Comparison of ENCODE assay signal across 10 cellular contexts in the genomic region with DNA sequence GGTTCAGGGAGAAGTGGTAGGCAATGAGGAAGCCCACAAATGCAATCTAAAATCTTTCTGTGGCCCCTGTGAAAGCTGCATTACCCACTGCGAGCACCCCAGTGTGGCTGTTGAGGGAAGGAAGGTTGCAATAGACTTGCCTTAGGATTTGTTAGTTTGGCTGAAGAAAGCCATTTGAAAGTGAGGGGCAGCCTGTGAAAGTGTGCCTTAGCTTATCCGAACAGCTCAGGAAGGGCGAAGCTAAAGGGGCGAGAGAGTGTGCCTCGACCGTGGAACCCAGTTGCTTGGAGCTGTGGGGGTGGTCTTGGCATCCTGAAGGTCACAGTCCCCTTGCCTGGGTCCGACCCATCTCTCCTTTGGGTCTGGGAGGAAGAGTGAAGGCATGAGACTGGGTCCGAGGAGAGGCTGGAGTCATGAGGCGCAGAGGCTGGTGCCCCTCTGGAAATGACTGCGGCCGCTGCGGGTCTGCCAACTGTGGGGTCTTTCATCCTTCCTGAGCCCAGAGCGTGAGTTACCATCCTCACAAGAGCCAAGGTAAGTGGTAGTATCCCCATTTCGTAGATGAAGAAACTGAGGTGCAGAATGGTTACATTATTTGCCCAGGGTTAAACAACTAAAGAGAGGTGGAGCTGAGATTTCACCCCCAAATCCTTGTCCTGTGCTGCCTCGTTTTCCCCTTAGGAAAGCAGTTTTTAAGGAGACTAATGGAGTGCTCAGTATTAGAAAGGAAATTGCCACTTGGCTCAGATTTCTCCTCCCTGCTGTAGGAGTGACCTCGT. TPM values are rescaled to one million over a fixed set of nuclear protein-coding genes. Genes with fewer than 3 reads are reported as not detected.
DNase-seq lines count a peak whose midpoint lies in the region; ATAC-seq and TF ChIP-seq lines count a peak whose summit lies in the region.
"Had no signal": no experiment of that assay in that cellular context is flagged by ENCODE, and none has a peak within 500 bp of the region (broad histone marks: within the 10 kb centered on the region; RNA-seq: fewer than 3 reads in every experiment).

No MANE protein-coding gene starts in this region.

- H3K9me3 Mint-ChIP-seq in GM23338 (no peaks in the 10 kb centered on the region), endothelial cell (ENCODE audit: unreplicated experiment) (no peaks in the 10 kb centered on the region)
- H3K9me3 Mint-ChIP-seq in activated T-helper 17 cell treated with anti-CD3 and anti-CD28 coated beads, Interleukin-2, amount 50 U/mL, for 72 hours, result no peaks in the 10 kb centered on the region
- H3K9me3 Mint-ChIP-seq in stimulated activated naive B cell treated with anti-CD40 and anti-IgM and Interleukin-4, amounts not matched to agents 10 μg/mL and 1 μg/mL and 100 μg/mL, for 72 hours, result no peaks in the 10 kb centered on the region

- H3K79me2 ChIP-seq in GM23338 (replicated peaks; ENCODE audit: insufficient read depth), result peaks cover 65% of the 10 kb centered on the region

- no peaks in the 10 kb centered on the region for H3K9me2 ChIP-seq in GM23338 (ENCODE audit: insufficient read depth)

- H3K27ac Mint-ChIP-seq in GM23338 (peak overlapping the region; percentile 72; the same call in 1 of the 2 replicates), endothelial cell (ENCODE audit: unreplicated experiment) (no peak overlapping the region)
- peak overlapping the region; percentile 97 for H3K27ac Mint-ChIP-seq in activated T-helper 17 cell treated with anti-CD3 and anti-CD28 coated beads, Interleukin-2, amount 50 U/mL, for 72 hours
- peak overlapping the region; percentile 97 for H3K27ac Mint-ChIP-seq in stimulated activated naive B cell treated with anti-CD40 and anti-IgM and Interleukin-4, amounts not matched to agents 10 μg/mL and 1 μg/mL and 100 μg/mL, for 72 hours

- no peaks in the 10 kb centered on the region for H3K36me3 Mint-ChIP-seq in GM23338 (ENCODE audit: low read depth)
- H3K36me3 Mint-ChIP-seq in activated T-helper 17 cell treated with anti-CD3 and anti-CD28 coated beads, Interleukin-2, amount 50 U/mL, for 72 hours (ENCODE audit: low read depth), result peaks cover 14% of the 10 kb centered on the region
- peaks cover 30 to 43% of the 10 kb centered on the region in 2 donors for H3K36me3 Mint-ChIP-seq in stimulated activated naive B cell treated with anti-CD40 and anti-IgM and Interleukin-4, amounts not matched to agents 10 μg/mL and 1 μg/mL and 100 μg/mL, for 72 hours
- peaks cover 7% of the 10 kb centered on the region for H3K36me3 Mint-ChIP-seq in endothelial cell (ENCODE audit: low read depth, unreplicated experiment)

- no peaks in the 10 kb centered on the region for H3K27me3 ChIP-seq in GM23338 (ENCODE audit: insufficient read depth)
- H3K27me3 ChIP-seq in layer of hippocampus (ENCODE audit: control insufficient read depth, insufficient read depth, low read length), result no peaks in the 10 kb centered on the region

- no peak for TF ChIP-seq CTCF in GM23338 (conservative IDR thresholded peaks at IDR 0.05; ENCODE audit: low read depth in 2 of 2)
- TF ChIP-seq CTCF in endothelial cell (IDR thresholded peaks at IDR 0.05; ENCODE audit: unreplicated experiment), result no peak

- ATAC-seq in GM23338 (no peak), GM19023 (IDR thresholded peaks at IDR 0.05; ENCODE audit: unreplicated experiment) (no peak), GM21723 (IDR thresholded peaks at IDR 0.05; ENCODE audit: unreplicated experiment) (no peak)
- ATAC-seq in activated T-helper 17 cell treated with anti-CD3 and anti-CD28 coated beads, Interleukin-2, amount 50 U/mL, for 72 hours (replicated peaks), result no peak
- no peak for ATAC-seq in stimulated activated naive B cell treated with anti-CD40 and anti-IgM and Interleukin-4, amounts not matched to agents 10 μg/mL and 1 μg/mL and 100 μg/mL, for 72 hours (replicated peaks)

- no peak overlapping the region for H3K4me3 ChIP-seq in GM23338

- peaks cover 2% of the 10 kb centered on the region; the same call in 1 of the 2 replicates for H3K4me1 ChIP-seq in GM23338 (ENCODE audit: insufficient read depth)

- H4K20me1 ChIP-seq in GM23338 (replicated peaks; ENCODE audit: insufficient read depth), result peaks cover 3% of the 10 kb centered on the region

- H3K4me2 ChIP-seq in GM23338, result no peak overlapping the region

- peaks cover 30% of the 10 kb centered on the region for H3K4me1 Mint-ChIP-seq in GM23338
- H3K4me1 Mint-ChIP-seq in activated T-helper 17 cell treated with anti-CD3 and anti-CD28 coated beads, Interleukin-2, amount 50 U/mL, for 72 hours, result peaks cover 42% of the 10 kb centered on the region
- H3K4me1 Mint-ChIP-seq in stimulated activated naive B cell treated with anti-CD40 and anti-IgM and Interleukin-4, amounts not matched to agents 10 μg/mL and 1 μg/mL and 100 μg/mL, for 72 hours, result peaks cover 39 to 71% of the 10 kb centered on the region in 2 donors
- H3K4me1 Mint-ChIP-seq in endothelial cell (ENCODE audit: unreplicated experiment), result peaks cover 4% of the 10 kb centered on the region

- H3K27me3 Mint-ChIP-seq in GM23338 (ENCODE audit: insufficient read depth, low read depth, poor library complexity) (peaks cover 10% of the 10 kb centered on the region), endothelial cell (ENCODE audit: unreplicated experiment) (peaks cover 2% of the 10 kb centered on the region)
- H3K27me3 Mint-ChIP-seq in activated T-helper 17 cell treated with anti-CD3 and anti-CD28 coated beads, Interleukin-2, amount 50 U/mL, for 72 hours, result no peaks in the 10 kb centered on the region
- no peaks in the 10 kb centered on the region for H3K27me3 Mint-ChIP-seq in stimulated activated naive B cell treated with anti-CD40 and anti-IgM and Interleukin-4, amounts not matched to agents 10 μg/mL and 1 μg/mL and 100 μg/mL, for 72 hours

- H3K27ac ChIP-seq in GM23338 (ENCODE audit: low read depth) (peak overlapping the region; percentile 32; the same call in 1 of the 2 replicates), layer of hippocampus (ENCODE audit: low read depth, low read length) (peak overlapping the region; percentile 64)

- H3K4me3 Mint-ChIP-seq in GM23338 (no peak overlapping the region), endothelial cell (ENCODE audit: unreplicated experiment) (no peak overlapping the region)
- H3K4me3 Mint-ChIP-seq in activated T-helper 17 cell treated with anti-CD3 and anti-CD28 coated beads, Interleukin-2, amount 50 U/mL, for 72 hours, result peak overlapping the region; percentile 84
- H3K4me3 Mint-ChIP-seq in stimulated activated naive B cell treated with anti-CD40 and anti-IgM and Interleukin-4, amounts not matched to agents 10 μg/mL and 1 μg/mL and 100 μg/mL, for 72 hours, result peak overlapping the region in 1 of 2 donors; percentile 50

- H3K36me3 ChIP-seq in GM23338 (ENCODE audit: insufficient read depth), result no peaks in the 10 kb centered on the region; the same call in 1 of the 2 replicates

- H3F3A ChIP-seq in GM23338 (replicated peaks; ENCODE audit: low read depth), result peaks cover 10% of the 10 kb centered on the region; the same call in 1 of the 2 replicates

- no peak for DNase-seq in GM23338 (ENCODE audit: low spot score)
- no peak for DNase-seq in stimulated activated naive B cell treated with anti-CD40 and anti-IgM and Interleukin-4, amounts not matched to agents 10 μg/mL and 1 μg/mL and 100 μg/mL, for 72 hours
- DNase-seq in endothelial cell (ENCODE audit: low spot score), result no peak
- no peak for DNase-seq in ureter (ENCODE audit: low spot score)
- DNase-seq: activated CD4-positive, alpha-beta T cell treated with anti-CD3 and anti-CD28 coated beads, Interleukin-2, amount 50 U/mL, for 4 hours; effector CD4-positive, alpha-beta T cell had no signal

- H2AFZ ChIP-seq in GM23338, result no peak overlapping the region

TF ChIP-seq in GM23338, 12 proteins besides CTCF, POLR2A, EP300 and RAD21 (continues in another document):
- no peak for TF ChIP-seq CREB1 (CRISPR knock-in tag; IDR thresholded peaks at IDR 0.05; ENCODE audit: low read depth)

RNA-seq across cellular contexts. Expression of a gene that starts 24.4 kb away (rescaled TPM):
- total RNA-seq in GM23338 (2014; rRNA removed; shearing (Covaris generic)), result 21.2 and 27.0 TPM in 2 replicates
- 6.1 and 7.1 TPM in 2 replicates for polyA plus RNA-seq in GM23338 (2016; fragmentation: Nextera tagmentation; extraction: Ambion mirVana)
- total RNA-seq in activated T-helper 17 cell treated with anti-CD3 and anti-CD28 coated beads, Interleukin-2, amount 50 U/mL, for 72 hours, result 10 to 100 TPM; 10.8 to 12.7 TPM
- total RNA-seq in endothelial cell (ENCODE audit: unreplicated experiment) (8.5 TPM), ureter (21.7 TPM)

RNA-seq across cellular contexts. Expression of a gene that starts 25.3 kb away (rescaled TPM):
- 5.5 and 6.7 TPM in 2 replicates for total RNA-seq in GM23338 (2014; rRNA removed; shearing (Covaris generic))
- 4.0 and 4.9 TPM in 2 replicates for polyA plus RNA-seq in GM23338 (2016; fragmentation: Nextera tagmentation; extraction: Ambion mirVana)
- 10 to 100 TPM in 1 of 2 donors, 1 to 10 TPM in 1; 9.0 to 15.0 TPM for total RNA-seq in activated T-helper 17 cell treated with anti-CD3 and anti-CD28 coated beads, Interleukin-2, amount 50 U/mL, for 72 hours
- total RNA-seq in endothelial cell (ENCODE audit: unreplicated experiment), result 9.9 TPM
- 6.9 TPM for total RNA-seq in ureter

RNA-seq across cellular contexts. Expression of a gene that starts 35.1 kb away (rescaled TPM):
- 108 and 124 TPM in 2 replicates for total RNA-seq in GM23338 (2014; rRNA removed; shearing (Covaris generic))
- 56.3 and 59.7 TPM in 2 replicates for polyA plus RNA-seq in GM23338 (2016; fragmentation: Nextera tagmentation; extraction: Ambion mirVana)
- total RNA-seq in activated T-helper 17 cell treated with anti-CD3 and anti-CD28 coated beads, Interleukin-2, amount 50 U/mL, for 72 hours, result 10 to 100 TPM; 15.3 to 32.3 TPM
- 39.8 TPM for total RNA-seq in endothelial cell (ENCODE audit: unreplicated experiment)
- total RNA-seq in ureter, result 87.8 TPM

RNA-seq across cellular contexts. Expression of a gene that starts 56.9 kb away (rescaled TPM):
- 0.27 TPM in 1 of 2 replicates, not detected in the other for total RNA-seq in GM23338 (2014; rRNA removed; shearing (Covaris generic))
- 2.0 and 2.7 TPM in 2 replicates for polyA plus RNA-seq in GM23338 (2016; fragmentation: Nextera tagmentation; extraction: Ambion mirVana)
- not detected for total RNA-seq in activated T-helper 17 cell treated with anti-CD3 and anti-CD28 coated beads, Interleukin-2, amount 50 U/mL, for 72 hours
- not detected for total RNA-seq in endothelial cell (ENCODE audit: unreplicated experiment)
- 143 TPM for total RNA-seq in ureter
